ENCODE assay signal across 10 cellular contexts in the genomic region with DNA sequence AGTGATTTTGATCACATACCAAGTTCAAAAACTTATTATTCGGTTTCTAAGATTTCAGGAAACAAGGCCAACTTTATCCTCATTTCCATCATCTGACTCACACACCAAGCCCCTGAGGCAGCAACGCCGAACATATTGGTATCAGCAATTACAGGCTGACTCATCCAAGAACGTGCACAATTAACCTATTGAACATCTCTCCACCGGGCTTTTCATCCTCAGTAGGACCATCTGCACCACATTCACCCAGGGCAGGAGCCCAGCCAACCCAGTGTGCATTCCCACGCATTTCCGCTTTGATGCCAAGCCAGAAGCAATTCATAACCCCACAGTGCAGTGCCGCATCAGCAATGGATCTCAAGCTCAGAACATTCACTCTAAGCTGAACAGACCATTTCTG. TPM values are rescaled to one million over a fixed set of nuclear protein-coding genes. Genes with fewer than 3 reads are reported as not detected.
DNase-seq lines count a peak whose midpoint lies in the region; ATAC-seq, FAIRE-seq and TF ChIP-seq lines count a peak whose summit lies in the region.
"Had no signal": no experiment of that assay in that cellular context is flagged by ENCODE, and none has a peak within 500 bp of the region (broad histone marks: within the 10 kb centered on the region; RNA-seq: fewer than 3 reads in every experiment).

No MANE protein-coding gene starts in this region.

- H3K4me2 ChIP-seq in keratinocyte (ENCODE audit: control insufficient read depth, extremely low read depth, insufficient read depth, low read depth, low read length) = peak overlapping the region; percentile 13

- peak; percentile 98 for FAIRE-seq in keratinocyte (lab: Jason Lieb, UNC)
- FAIRE-seq: pancreas had no signal

- no peak for TF ChIP-seq CTCF in AG09319 (IDR thresholded peaks at IDR 0.05; ENCODE audit: low read depth, low read length)
- TF ChIP-seq CTCF in keratinocyte (optimal IDR thresholded peaks at IDR 0.05 in 1 of 3, IDR thresholded peaks at IDR 0.05 in 1 of 3, conservative IDR thresholded peaks at IDR 0.05 in 1 of 3; ENCODE audit: extremely low read depth in 1 of 3, insufficient read depth in 2 of 3, low read length in 3 of 3) = no peak
- TF ChIP-seq CTCF in Caco-2 (IDR thresholded peaks at IDR 0.05; ENCODE audit: insufficient read depth in 1 of 2, low read depth in 1 of 2, low read length in 1 of 2, severe bottlenecking in 1 of 2, unreplicated experiment in 1 of 2) = no peak

- H3K4me1 Mint-ChIP-seq in Caco-2 (ENCODE audit: low read depth, unreplicated experiment) = peaks cover 5% of the 10 kb centered on the region

- H2AFZ ChIP-seq in keratinocyte (ENCODE audit: control insufficient read depth, low read length) = no peak overlapping the region

- BruUV-seq in Caco-2 (replicated peaks; lab: Mats Ljungman, UMichigan) = no TSS peak

- intact Hi-C loops in Caco-2 (cut with micrococcal nuclease; ENCODE audit: unreplicated experiment) = no loop called here

- CTCF ChIA-PET in Caco-2 (lab: Charles Lee) = no interaction called here

- peaks cover 22% of the 10 kb centered on the region for H3K4me1 ChIP-seq in keratinocyte (ENCODE audit: control insufficient read depth, extremely low read depth, insufficient read depth, low read length)
- H3K4me1 ChIP-seq in Caco-2 = peaks cover 8% of the 10 kb centered on the region; the same call in 1 of the 2 replicates
- H3K4me1 ChIP-seq: pancreas had no signal

- H3K9me3 Mint-ChIP-seq in Caco-2 (ENCODE audit: unreplicated experiment) = no peaks in the 10 kb centered on the region

- H4K20me1 ChIP-seq in keratinocyte (ENCODE audit: control insufficient read depth, extremely low read depth, insufficient read depth, low read length) = no peaks in the 10 kb centered on the region

- H3K9me1 ChIP-seq in keratinocyte (ENCODE audit: control insufficient read depth, extremely low read depth, insufficient read depth, low read length) = no peaks in the 10 kb centered on the region

- H3K4me3 Mint-ChIP-seq in Caco-2 (ENCODE audit: unreplicated experiment) = no peak overlapping the region

- H3K79me2 ChIP-seq in keratinocyte (ENCODE audit: control insufficient read depth, insufficient read depth, low read length) = no peaks in the 10 kb centered on the region

- H3K4me3 ChIP-seq in keratinocyte (ENCODE audit: control insufficient read depth in 2 of 3, extremely low read depth in 1 of 3, insufficient read depth in 2 of 3, low read depth in 1 of 3, low read length in 3 of 3) (no peak overlapping the region), Caco-2 (ENCODE audit: low read depth, low read length) (no peak overlapping the region)
- H3K4me3 ChIP-seq: pancreas had no signal

- DNase-seq in AG09319 (ENCODE audit: extremely low read depth, low read depth) = peak; percentile 85
- peak; percentile 99 for DNase-seq in M059J (ENCODE audit: low read depth)
- DNase-seq in amniotic stem cell (lab: John Stamatoyannopoulos, UW) = peak; percentile 82
- peak; percentile 84 for DNase-seq in keratinocyte (ENCODE audit: low read depth, low spot score)
- DNase-seq in Caco-2 = no peak
- no peak for DNase-seq in stimulated activated CD4-positive, alpha-beta T cell treated with anti-CD3 and anti-CD28 coated beads, Interleukin-2, amount 100 ng/mL, for 48 hours
- DNase-seq in GF-D8 (lab: John Stamatoyannopoulos, UW) = no peak
- DNase-seq: pancreas, T-helper 1 cell had no signal

- dilution Hi-C loops in keratinocyte (cut with MboI; ENCODE audit: extremely low pct_ligation_motif_present, low sequenced_read_pairs) = no loop called here

- H3K27me3 ChIP-seq in keratinocyte (ENCODE audit: control insufficient read depth, extremely low read depth, insufficient read depth, low read length) (no peaks in the 10 kb centered on the region), Caco-2 (replicated peaks; ENCODE audit: control insufficient read depth, insufficient read depth, low read length) (0 out of 2 replicates have a peak, but pooled peaks cover 1% of the 10 kb centered on the region)

- no peaks in the 10 kb centered on the region for H3K36me3 ChIP-seq in keratinocyte (ENCODE audit: control insufficient read depth in 2 of 2, extremely low read depth in 1 of 2, insufficient read depth in 2 of 2, low read length in 2 of 2)
- no peaks in the 10 kb centered on the region for H3K36me3 ChIP-seq in Caco-2 (ENCODE audit: control insufficient read depth, insufficient read depth, low read length)
- H3K36me3 ChIP-seq: pancreas had no signal

- ATAC-seq in HG02970 (IDR thresholded peaks at IDR 0.05; ENCODE audit: low FRiP score, unreplicated experiment) = no peak

- H3K9me3 ChIP-seq in keratinocyte (ENCODE audit: control insufficient read depth, low read depth, low read length) (no peaks in the 10 kb centered on the region), Caco-2 (no peaks in the 10 kb centered on the region)
- H3K9me3 ChIP-seq: pancreas had no signal

- no peaks in the 10 kb centered on the region for H3K27me3 Mint-ChIP-seq in Caco-2 (ENCODE audit: insufficient read depth, unreplicated experiment)

- no peak overlapping the region for H3K9ac ChIP-seq in keratinocyte (ENCODE audit: control insufficient read depth, extremely low read depth, insufficient read depth, low read length)

- peak overlapping the region; percentile 64 for H3K27ac ChIP-seq in keratinocyte (ENCODE audit: control insufficient read depth, insufficient read depth, low read length)
- H3K27ac ChIP-seq: pancreas had no signal

- no peaks in the 10 kb centered on the region for H3K36me3 Mint-ChIP-seq in Caco-2 (ENCODE audit: insufficient read depth, unreplicated experiment)

- H3K27ac Mint-ChIP-seq in Caco-2 (ENCODE audit: unreplicated experiment) = no peak overlapping the region

- POLR2A ChIA-PET in Caco-2 (lab: Charles Lee) = no interaction called here

RNA-seq across cellular contexts. Expression of a gene that starts 52.9 kb away (rescaled TPM):
- 14.0 and 18.0 TPM in 2 replicates for total RNA-seq in M059J (2014; rRNA removed; shearing (Covaris generic))
- polyA plus RNA-seq in keratinocyte = 0.08 to 0.10 TPM (median 0.08 TPM) in 3 replicates
- 0.70 TPM for polyA plus RNA-seq in keratinocyte (2011; ENCODE audit: low read depth)
- 0.09 and 0.10 TPM in 2 replicates for polyA plus RNA-seq in keratinocyte (2011; cell fraction: cytosol; rRNA removed)
- polyA plus RNA-seq in keratinocyte (2011; cell fraction: nucleus; rRNA removed) = 0.25 and 0.43 TPM in 2 replicates
- 0.27 TPM in 1 of 2 replicates, not detected in the other for polyA plus RNA-seq in keratinocyte (2012; ENCODE audit: low replicate concordance)
- polyA minus RNA-seq in keratinocyte = not detected in 3 replicates
- not detected for polyA minus RNA-seq in keratinocyte (2011; cell fraction: cytosol; rRNA and poly(A)+ RNA removed)
- polyA minus RNA-seq in keratinocyte (2011; cell fraction: nucleus; rRNA and poly(A)+ RNA removed) = not detected in 2 replicates
- total RNA-seq in Caco-2 (2022) = 0.35 and 0.41 TPM in 2 replicates

Comparison
In these comparisons a context has a peak if more than half of its experiments do, and no peak if none do; other contexts are left out.
1. DNase-seq: peak in AG09319 (single experiment), M059J (single experiment), amniotic stem cell (single experiment) and keratinocyte (single experiment); none in Caco-2 (0 of 2), stimulated activated CD4-positive, alpha-beta T cell treated with anti-CD3 and anti-CD28 coated beads, Interleukin-2, amount 100 ng/mL, for 48 hours (0 of 2) and GF-D8 (single experiment).
2. RNA of a gene that starts 52.9 kb away (total RNA-seq): 14.0 to 18.0 TPM in M059J; 0.35 to 0.41 TPM in Caco-2; every median in the first group is over 10 times any median in the second.